ENCODE assay signal across 14 cellular contexts in the genomic region with DNA sequence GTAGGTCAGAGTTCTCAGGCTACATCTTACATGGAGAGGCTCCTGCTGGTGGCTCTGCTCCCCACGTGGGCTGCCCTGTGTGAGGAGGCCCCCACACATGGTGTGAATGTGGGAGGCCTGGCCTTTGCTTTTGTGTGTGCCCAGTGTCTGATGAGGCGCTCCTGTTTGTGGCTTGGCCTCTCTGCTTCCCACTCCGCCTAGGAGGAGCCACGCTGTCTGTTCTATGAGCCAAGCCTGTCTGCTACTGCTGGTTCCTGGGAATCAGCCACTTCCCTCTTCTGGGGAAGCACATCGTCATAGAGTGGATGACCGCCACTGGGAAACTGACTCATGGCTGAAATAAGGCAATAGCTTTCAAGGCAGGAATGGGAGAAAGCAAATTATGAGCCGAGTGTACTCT.
DNase-seq lines count a peak whose midpoint lies in the region; ATAC-seq and TF ChIP-seq lines count a peak whose summit lies in the region.
"Had no signal": no experiment of that assay in that cellular context is flagged by ENCODE, and none has a peak within 500 bp of the region (broad histone marks: within the 10 kb centered on the region; RNA-seq: fewer than 3 reads in every experiment).

No MANE protein-coding gene starts in this region.

- 71 to 75% (median 74%) methylated on average over 7 of the region's 7 CpGs for WGBS in psoas muscle, 3 donors

- CTCF ChIA-PET in Caco-2 (lab: Charles Lee): no interaction called here

- H3K36me3 Mint-ChIP-seq in Caco-2 (ENCODE audit: insufficient read depth, unreplicated experiment): no peaks in the 10 kb centered on the region

- no peak for TF ChIP-seq CTCF in fibroblast of pulmonary artery (IDR thresholded peaks at IDR 0.05; ENCODE audit: low read length, missing control alignments)
- TF ChIP-seq CTCF in psoas muscle (IDR thresholded peaks at IDR 0.05): no peak
- TF ChIP-seq CTCF in Caco-2 (IDR thresholded peaks at IDR 0.05; ENCODE audit: insufficient read depth in 1 of 2, low read depth in 1 of 2, low read length in 1 of 2, severe bottlenecking in 1 of 2, unreplicated experiment in 1 of 2): no peak

- H3K4me3 ChIP-seq in fibroblast of pulmonary artery (replicated peaks; ENCODE audit: low read depth, low read length): no peak overlapping the region
- no peak overlapping the region for H3K4me3 ChIP-seq in psoas muscle
- no peak overlapping the region for H3K4me3 ChIP-seq in Caco-2 (ENCODE audit: low read depth, low read length)
- H3K4me3 ChIP-seq: GM12878 had no signal

- peak; percentile 65 for DNase-seq in Daoy (ENCODE audit: low read depth)
- peak; percentile 84 for DNase-seq in RPMI7951 (ENCODE audit: low read depth)
- DNase-seq in fibroblast of pulmonary artery (ENCODE audit: low read depth): peak; percentile 51
- peak; percentile 65 to 72 for DNase-seq in psoas muscle
- no peak for DNase-seq in NCI-H2081 (lab: John Stamatoyannopoulos, UW)
- DNase-seq in Caco-2: no peak
- no peak for DNase-seq in glomerular visceral epithelial cell (ENCODE audit: extremely low spot score)
- DNase-seq: activated CD4-positive, alpha-beta T cell treated with anti-CD3 and anti-CD28 coated beads for 36 hours; CD4-positive, alpha-beta T cell; NCI-H446; occipital lobe had no signal

- H3K4me1 ChIP-seq in psoas muscle (no peaks in the 10 kb centered on the region), Caco-2 (no peaks in the 10 kb centered on the region)

- peak in 3 of 4 donors; percentile 43 to 67 (median 57) for ATAC-seq in psoas muscle
- no peak for ATAC-seq in HG02852 (IDR thresholded peaks at IDR 0.05; ENCODE audit: unreplicated experiment)
- ATAC-seq: activated CD4-positive, alpha-beta T cell treated with anti-CD3 and anti-CD28 coated beads for 36 hours; GM12878 had no signal

- H3K27me3 ChIP-seq in psoas muscle (ENCODE audit: insufficient read depth in 3 of 3, low read length in 2 of 3) (no peaks in the 10 kb centered on the region), Caco-2 (replicated peaks; ENCODE audit: control insufficient read depth, insufficient read depth, low read length) (no peaks in the 10 kb centered on the region)

- BruUV-seq in Caco-2 (replicated peaks; lab: Mats Ljungman, UMichigan): no TSS peak

- H3K27ac ChIP-seq in psoas muscle: no peak overlapping the region

- H3K27me3 Mint-ChIP-seq in Caco-2 (ENCODE audit: insufficient read depth, unreplicated experiment): no peaks in the 10 kb centered on the region

- H3K27ac Mint-ChIP-seq in Caco-2 (ENCODE audit: unreplicated experiment): no peak overlapping the region
- H3K27ac Mint-ChIP-seq: activated CD4-positive, alpha-beta T cell treated with anti-CD3 and anti-CD28 coated beads for 36 hours; CD4-positive, alpha-beta T cell had no signal

- intact Hi-C loops in psoas muscle (cut with DNase I): no loop called here
- intact Hi-C loops in Caco-2 (cut with micrococcal nuclease; ENCODE audit: unreplicated experiment): no loop called here

- no peak overlapping the region for H3K4me3 Mint-ChIP-seq in Caco-2 (ENCODE audit: unreplicated experiment)
- H3K4me3 Mint-ChIP-seq: activated CD4-positive, alpha-beta T cell treated with anti-CD3 and anti-CD28 coated beads for 36 hours; CD4-positive, alpha-beta T cell; IgD-negative memory B cell had no signal

- no peaks in the 10 kb centered on the region for H3K4me1 Mint-ChIP-seq in Caco-2 (ENCODE audit: low read depth, unreplicated experiment)
- H3K4me1 Mint-ChIP-seq: activated CD4-positive, alpha-beta T cell treated with anti-CD3 and anti-CD28 coated beads for 36 hours had no signal

- H3K9me3 Mint-ChIP-seq in Caco-2 (ENCODE audit: unreplicated experiment): peaks cover 13% of the 10 kb centered on the region

- POLR2A ChIA-PET in Caco-2 (lab: Charles Lee): no interaction called here

- H3K9me3 ChIP-seq in psoas muscle: peaks cover 4% of the 10 kb centered on the region
- H3K9me3 ChIP-seq in Caco-2: peaks cover 6% of the 10 kb centered on the region; the same call in 1 of the 2 replicates

- no peaks in the 10 kb centered on the region for H3K36me3 ChIP-seq in psoas muscle (ENCODE audit: insufficient read depth in 1 of 2, low read depth in 1 of 2)
- H3K36me3 ChIP-seq in Caco-2 (ENCODE audit: control insufficient read depth, insufficient read depth, low read length): no peaks in the 10 kb centered on the region

Comparison
In these comparisons a context has a peak if more than half of its experiments do, and no peak if none do; other contexts are left out.
1. DNase-seq: peak in Daoy (single experiment), RPMI7951 (single experiment), fibroblast of pulmonary artery (single experiment) and psoas muscle (2 of 2); none in NCI-H2081 (0 of 2), Caco-2 (0 of 2) and glomerular visceral epithelial cell (single experiment).